In genomic region chr1:113610372-113610771, GRCh38 we compare ENCODE assay signal across 19 cellular contexts.
DNase-seq lines count a peak whose midpoint lies in the region; ATAC-seq, FAIRE-seq and TF ChIP-seq lines count a peak whose summit lies in the region.
"Had no signal": no experiment of that assay in that cellular context is flagged by ENCODE, and none has a peak within 500 bp of the region (broad histone marks: within the 10 kb centered on the region; RNA-seq: fewer than 3 reads in every experiment).

No MANE protein-coding gene starts in this region.

- no peaks in the 10 kb centered on the region for H3K9me3 Mint-ChIP-seq in nephron progenitor cell
- H3K9me3 Mint-ChIP-seq: CD8-positive, alpha-beta T cell had no signal

- no TSS peak for BruUV-seq in K562 (replicated peaks; lab: Mats Ljungman, UMichigan)

- H3K27ac Mint-ChIP-seq in nephron progenitor cell: peak overlapping the region; percentile 19
- H3K27ac Mint-ChIP-seq: B cell; CD4-positive, alpha-beta T cell; CD8-positive, alpha-beta T cell had no signal

- no peaks in the 10 kb centered on the region for H3K9me3 ChIP-seq in BLaER1
- H3K9me3 ChIP-seq in K562 (replicated peaks; ENCODE audit: control insufficient read depth, insufficient read depth, low read depth, low read length): no peaks in the 10 kb centered on the region
- H3K9me3 ChIP-seq in tibial nerve: no peaks in the 10 kb centered on the region
- H3K9me3 ChIP-seq: A549, Caco-2 had no signal

- CTCF ChIA-PET in K562 (lab: Yijun Ruan, JAX; ENCODE audit: low intra/inter-chr PET ratio): no interaction called here

- H3K9ac ChIP-seq in BLaER1: no peak overlapping the region
- no peak overlapping the region for H3K9ac ChIP-seq in K562 (ENCODE audit: insufficient read depth in 1 of 2, low read depth in 2 of 2, low read length in 2 of 2)

- H4K20me1 ChIP-seq in BLaER1: no peaks in the 10 kb centered on the region
- no peaks in the 10 kb centered on the region for H4K20me1 ChIP-seq in K562 (replicated peaks; ENCODE audit: control insufficient read depth, insufficient read depth, low read length)

- TF ChIP-seq CTCF in K562 (IDR thresholded peaks at IDR 0.05 in 2 of 3, conservative IDR thresholded peaks at IDR 0.05 in 1 of 3; ENCODE audit: insufficient read depth in 2 of 3, low read depth in 1 of 3, low read length in 3 of 3) (no peak), nephron progenitor cell (IDR thresholded peaks at IDR 0.05) (no peak), tibial nerve (IDR thresholded peaks at IDR 0.05) (no peak)

- DNase-seq in K562 (ENCODE audit: extremely low read depth in 1 of 4, low spot score in 3 of 4): peak in 1 of 4 experiments; percentile 26
- DNase-seq in nephron progenitor cell: no peak
- no peak for DNase-seq in tibial nerve (ENCODE audit: low spot score in 2 of 2)
- no peak for DNase-seq in NCI-H1436 treated with DMSO at 0.1 percent for 48 hours (lab: John Stamatoyannopoulos, UW)
- DNase-seq: AML-193; C1 segment of cervical spinal cord; Caco-2; Calu3; CD4-positive, alpha-beta T cell; CD8-positive, alpha-beta T cell; DMS79 treated with DMSO at 0.1 percent for 48 hours; GF-D8 had no signal

- H3K4me2 ChIP-seq in BLaER1 (peak overlapping the region; percentile 27; the same call in 1 of the 2 replicates), K562 (ENCODE audit: insufficient read depth, low read length) (no peak overlapping the region)
- H3K4me2 ChIP-seq: A549 had no signal

- intact Hi-C loops in K562 (cut with micrococcal nuclease): no loop called here

- H3K36me3 ChIP-seq in BLaER1: no peaks in the 10 kb centered on the region
- no peaks in the 10 kb centered on the region for H3K36me3 ChIP-seq in K562 (ENCODE audit: control insufficient read depth, insufficient read depth, low read length)
- peaks cover 0 to 15% (median 0%) of the 10 kb centered on the region in 3 donors for H3K36me3 ChIP-seq in tibial nerve

- no peak overlapping the region for H3K4me3 Mint-ChIP-seq in nephron progenitor cell
- H3K4me3 Mint-ChIP-seq: B cell; CD4-positive, alpha-beta T cell; CD8-positive, alpha-beta T cell had no signal

- FAIRE-seq in K562 (lab: Jason Lieb, UNC): no peak
- FAIRE-seq: A549, D721Med, G401.6, GM12891 had no signal

- H3K4me3 ChIP-seq in BLaER1 (no peak overlapping the region), K562 (no peak overlapping the region), tibial nerve (no peak overlapping the region)
- H3K4me3 ChIP-seq: A549 had no signal

- TF ChIP-seq POLR2A in K562 (conservative IDR thresholded peaks at IDR 0.05): no peak
- no peak for TF ChIP-seq POLR2A in tibial nerve (IDR thresholded peaks at IDR 0.05)

- POLR2A ChIA-PET in K562 (lab: Yijun Ruan, JAX): no interaction called here

- in situ Hi-C loops in K562 (cut with MboI): no loop called here

- no peaks in the 10 kb centered on the region for H3K9me1 ChIP-seq in K562 (ENCODE audit: control insufficient read depth, insufficient read depth, low read length)

- H3K4me1 ChIP-seq in BLaER1: peaks cover 11% of the 10 kb centered on the region
- no peaks in the 10 kb centered on the region for H3K4me1 ChIP-seq in K562 (replicated peaks in 1 of 2; ENCODE audit: control insufficient read depth in 2 of 2, insufficient read depth in 2 of 2, low read length in 2 of 2)
- H3K4me1 ChIP-seq in tibial nerve: peaks cover 0 to 5% (median 0%) of the 10 kb centered on the region in 4 donors
- H3K4me1 ChIP-seq: Caco-2 had no signal

- H3K27me3 ChIP-seq in BLaER1 (no peaks in the 10 kb centered on the region), K562 (ENCODE audit: control insufficient read depth in 2 of 2, insufficient read depth in 2 of 2, low read length in 2 of 2) (no peaks in the 10 kb centered on the region), tibial nerve (no peaks in the 10 kb centered on the region)

- no peak overlapping the region for H2AFZ ChIP-seq in K562 (ENCODE audit: low read depth, low read length)

- H3K79me2 ChIP-seq in K562 (ENCODE audit: control insufficient read depth, insufficient read depth, low read length): no peaks in the 10 kb centered on the region

- no peaks in the 10 kb centered on the region for H3K4me1 Mint-ChIP-seq in nephron progenitor cell
- H3K4me1 Mint-ChIP-seq: B cell had no signal

- no peak for TF ChIP-seq EP300 in K562 (IDR thresholded peaks at IDR 0.05; ENCODE audit: low read length)
- no peak for TF ChIP-seq EP300 in tibial nerve (IDR thresholded peaks at IDR 0.05)

- no peak for TF ChIP-seq RAD21 in K562 (CRISPR knock-in tag; conservative IDR thresholded peaks at IDR 0.05 in 1 of 2, IDR thresholded peaks at IDR 0.05 in 1 of 2)

- peaks cover 19% of the 10 kb centered on the region for H3K36me3 Mint-ChIP-seq in nephron progenitor cell (ENCODE audit: low read depth)
- H3K36me3 Mint-ChIP-seq: CD8-positive, alpha-beta T cell had no signal

- WGBS in K562 (ENCODE audit: insufficient coverage, low coverage, missing lambda C conversion rate): 2% methylated on average over 5 of the region's 5 CpGs
- WGBS in tibial nerve, 2 donors: 97 to 98% methylated on average over 5 of the region's 5 CpGs

- no peak overlapping the region for H3K27ac ChIP-seq in BLaER1
- no peak overlapping the region for H3K27ac ChIP-seq in K562 (ENCODE audit: extremely low read depth, low read depth, low read length)
- H3K27ac ChIP-seq in tibial nerve: no peak overlapping the region
- H3K27ac ChIP-seq: 22Rv1, A549 had no signal

- no peak for ATAC-seq in K562
- ATAC-seq: A549; CD8-positive, alpha-beta T cell had no signal

- H3K27me3 Mint-ChIP-seq in nephron progenitor cell (ENCODE audit: low read depth, poor library complexity): no peaks in the 10 kb centered on the region
- H3K27me3 Mint-ChIP-seq: CD4-positive, alpha-beta T cell had no signal

TF ChIP-seq in K562, 482 proteins besides CTCF, POLR2A, EP300 and RAD21:
- TF ChIP-seq ZNF384 (IDR thresholded peaks at IDR 0.05; ENCODE audit: low read depth, low read length) (no peak), ID3 (CRISPR knock-in tag; IDR thresholded peaks at IDR 0.05) (no peak), ID3 (tag; IDR thresholded peaks at IDR 0.05) (no peak), FOXK1 (CRISPR knock-in tag; IDR thresholded peaks at IDR 0.05; ENCODE audit: borderline replicate concordance) (no peak), CBFA2T3 (IDR thresholded peaks at IDR 0.05) (peak; percentile 67), CBFA2T2 (conservative IDR thresholded peaks at IDR 0.05) (peak; percentile 52), CREB1 (IDR thresholded peaks at IDR 0.05) (no peak), CREB1 (CRISPR knock-in tag; IDR thresholded peaks at IDR 0.05) (no peak), ZNF41 (CRISPR knock-in tag; conservative IDR thresholded peaks at IDR 0.05) (no peak), ZBTB2 (IDR thresholded peaks at IDR 0.05) (no peak)
TF ChIP-seq in K562: peak in this region for 2.
